ENCODE assay signal across 23 cellular contexts in the genomic region with DNA sequence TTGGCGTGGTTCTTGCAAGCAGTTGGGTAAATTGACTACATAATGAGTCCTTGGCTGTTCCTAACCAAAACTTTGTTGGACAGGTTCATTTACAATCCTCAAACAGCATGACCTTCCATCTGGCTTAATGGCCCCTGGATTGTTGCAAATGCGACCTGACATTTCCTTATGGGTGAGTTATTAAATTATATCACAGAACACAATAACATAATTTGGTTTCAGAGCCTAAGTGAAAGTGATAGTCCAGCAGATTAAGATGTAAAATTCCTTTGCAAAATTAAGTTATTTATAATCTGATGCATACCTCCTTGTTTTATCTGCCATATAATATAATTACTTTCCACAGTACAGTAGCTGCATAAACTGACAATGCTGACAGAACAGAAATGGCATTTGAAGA.
"Had no signal": no experiment of that assay in that cellular context is flagged by ENCODE, and none has a peak within 500 bp of the region (broad histone marks: within the 10 kb centered on the region; RNA-seq: fewer than 3 reads in every experiment).

No MANE protein-coding gene starts in this region.

- H3K9me3 ChIP-seq: MG63 had no signal

- H3K36me3 ChIP-seq: MG63 had no signal

- H3K4me3 ChIP-seq: MG63 had no signal

- DNase-seq: IMR-90, Karpas-422, KG1, MG63, NCI-H1092, NCI-H1105 treated with DMSO at 0.1 percent for 48 hours, NCI-H1417 treated with DMSO at 0.1 percent for 48 hours, NCI-H146, NCI-H1694 treated with DMSO at 0.1 percent for 48 hours, NCI-H1930, NCI-H2081, NCI-H2107, NCI-H226, NCI-H446, NCI-H510A, NCI-H524 treated with DMSO at 0.1 percent for 48 hours, NCI-H69, NCI-H774, PC-3, SHP77 had no signal

- ATAC-seq: HepG2, Panc1, PC-3 had no signal

- H3K27me3 ChIP-seq: MG63 had no signal

- H3K27ac ChIP-seq: RWPE1 had no signal
